Comparison of ENCODE assay signal across 9 cellular contexts in genomic region chr18:27685807-27686412, GRCh38.
DNase-seq lines count a peak whose midpoint lies in the region; ATAC-seq and TF ChIP-seq lines count a peak whose summit lies in the region.
"Had no signal": no experiment of that assay in that cellular context is flagged by ENCODE, and none has a peak within 500 bp of the region (broad histone marks: within the 10 kb centered on the region; RNA-seq: fewer than 3 reads in every experiment).

No MANE protein-coding gene starts in this region.

- H3F3A ChIP-seq in SU-DHL-6 (ENCODE audit: insufficient read depth) = no peaks in the 10 kb centered on the region

- H3K36me3 ChIP-seq in SU-DHL-6 (ENCODE audit: low read length) (no peaks in the 10 kb centered on the region; the same call in 1 of the 2 replicates), hepatocyte (replicated peaks; ENCODE audit: insufficient read depth, low read depth) (no peaks in the 10 kb centered on the region)

- no peak overlapping the region for H3K4me2 ChIP-seq in SU-DHL-6 (ENCODE audit: low read depth, low read length, poor library complexity, severe bottlenecking)
- H3K4me2 ChIP-seq in hepatocyte = no peak overlapping the region

- H3K9me2 ChIP-seq in SU-DHL-6 (replicated peaks; ENCODE audit: insufficient read depth, low read length) (no peaks in the 10 kb centered on the region), hepatocyte (replicated peaks; ENCODE audit: insufficient read depth) (no peaks in the 10 kb centered on the region)

- ATAC-seq in HG02970 (IDR thresholded peaks at IDR 0.05; ENCODE audit: low FRiP score, unreplicated experiment) (no peak), HG02938 (IDR thresholded peaks at IDR 0.05; ENCODE audit: unreplicated experiment) (no peak)
- no peak for ATAC-seq in natural killer cell treated with Interleukin-12 subunit alpha and Interleukin-12 subunit beta and Interleukin-15 and Interleukin-18, amount 100 ng/mL, for 72 hours

- no peak overlapping the region for H2AFZ ChIP-seq in SU-DHL-6 (ENCODE audit: low read depth, low read length, severe bottlenecking)
- H2AFZ ChIP-seq in hepatocyte = no peak overlapping the region

- no peak overlapping the region for H3K27ac ChIP-seq in SU-DHL-6 (ENCODE audit: low read depth, low read length)
- no peak overlapping the region for H3K27ac ChIP-seq in hepatocyte

- no peaks in the 10 kb centered on the region for H3K4me1 Mint-ChIP-seq in natural killer cell treated with Interleukin-12 subunit alpha and Interleukin-12 subunit beta and Interleukin-15 and Interleukin-18, amount 100 ng/mL, for 72 hours (ENCODE audit: low read depth in 2 of 2)

- no peak overlapping the region for H3K4me3 Mint-ChIP-seq in natural killer cell treated with Interleukin-12 subunit alpha and Interleukin-12 subunit beta and Interleukin-15 and Interleukin-18, amount 100 ng/mL, for 72 hours

- peaks cover 4% of the 10 kb centered on the region for H3K9me3 Mint-ChIP-seq in natural killer cell treated with Interleukin-12 subunit alpha and Interleukin-12 subunit beta and Interleukin-15 and Interleukin-18, amount 100 ng/mL, for 72 hours

- H3K27me3 Mint-ChIP-seq in natural killer cell treated with Interleukin-12 subunit alpha and Interleukin-12 subunit beta and Interleukin-15 and Interleukin-18, amount 100 ng/mL, for 72 hours = no peaks in the 10 kb centered on the region

- WGBS in hepatocyte (ENCODE audit: low lambda C conversion rate, missing lambda C conversion rate) = 85% methylated on average over 2 of the region's 2 CpGs

- H3K79me2 ChIP-seq in SU-DHL-6 (ENCODE audit: insufficient read depth, low read length) = no peaks in the 10 kb centered on the region
- H3K79me2 ChIP-seq in hepatocyte = no peaks in the 10 kb centered on the region

- H3K9ac ChIP-seq in SU-DHL-6 (ENCODE audit: low read length) = no peak overlapping the region

- H3K27me3 ChIP-seq in SU-DHL-6 (ENCODE audit: low read length) (no peaks in the 10 kb centered on the region), hepatocyte (no peaks in the 10 kb centered on the region)

- H3K27ac Mint-ChIP-seq in natural killer cell treated with Interleukin-12 subunit alpha and Interleukin-12 subunit beta and Interleukin-15 and Interleukin-18, amount 100 ng/mL, for 72 hours = no peak overlapping the region

- TF ChIP-seq CTCF in SU-DHL-6 (IDR thresholded peaks at IDR 0.05; ENCODE audit: insufficient read depth, low read length, poor library complexity, severe bottlenecking) = peak; percentile 86
- peak; percentile 71 for TF ChIP-seq CTCF in hepatocyte (IDR thresholded peaks at IDR 0.05; ENCODE audit: poor library complexity)

- 0 out of 2 replicates have a peak, but pooled peaks cover 7% of the 10 kb centered on the region for H3K9me3 ChIP-seq in SU-DHL-6 (ENCODE audit: insufficient read depth, low read length)
- no peaks in the 10 kb centered on the region for H3K9me3 ChIP-seq in hepatocyte (ENCODE audit: low read depth)

- no peaks in the 10 kb centered on the region for H3K36me3 Mint-ChIP-seq in natural killer cell treated with Interleukin-12 subunit alpha and Interleukin-12 subunit beta and Interleukin-15 and Interleukin-18, amount 100 ng/mL, for 72 hours

- H4K20me1 ChIP-seq in SU-DHL-6 (ENCODE audit: low read depth, low read length) (no peaks in the 10 kb centered on the region), hepatocyte (ENCODE audit: insufficient read depth, poor library complexity, severe bottlenecking) (no peaks in the 10 kb centered on the region)

- no peaks in the 10 kb centered on the region for H3K4me1 ChIP-seq in hepatocyte (ENCODE audit: insufficient read depth)

- H3K4me3 ChIP-seq in SU-DHL-6 (ENCODE audit: insufficient read depth, low read length, poor library complexity, severe bottlenecking) = no peak overlapping the region
- no peak overlapping the region for H3K4me3 ChIP-seq in hepatocyte
- H3K4me3 ChIP-seq: lung had no signal

- DNase-seq in D341Med (ENCODE audit: low spot score) = peak; percentile 46
- DNase-seq in HPDE6-E6E7 (ENCODE audit: extremely low spot score) = peak; percentile 4
- DNase-seq in hepatocyte (ENCODE audit: low spot score) = peak; percentile 69
- DNase-seq in effector CD4-positive, alpha-beta T cell = no peak
- no peak for DNase-seq in natural killer cell treated with Interleukin-12 subunit alpha and Interleukin-12 subunit beta and Interleukin-15 and Interleukin-18, amount 100 ng/mL, for 72 hours (ENCODE audit: low spot score)

Comparison
In these comparisons a context has a peak if more than half of its experiments do, and no peak if none do; other contexts are left out.
1. DNase-seq: peak in D341Med (single experiment), HPDE6-E6E7 (single experiment) and hepatocyte (single experiment); none in effector CD4-positive, alpha-beta T cell (single experiment) and natural killer cell treated with Interleukin-12 subunit alpha and Interleukin-12 subunit beta and Interleukin-15 and Interleukin-18, amount 100 ng/mL, for 72 hours (single experiment).